Comparison of ENCODE assay signal across 9 cellular contexts in the genomic region with DNA sequence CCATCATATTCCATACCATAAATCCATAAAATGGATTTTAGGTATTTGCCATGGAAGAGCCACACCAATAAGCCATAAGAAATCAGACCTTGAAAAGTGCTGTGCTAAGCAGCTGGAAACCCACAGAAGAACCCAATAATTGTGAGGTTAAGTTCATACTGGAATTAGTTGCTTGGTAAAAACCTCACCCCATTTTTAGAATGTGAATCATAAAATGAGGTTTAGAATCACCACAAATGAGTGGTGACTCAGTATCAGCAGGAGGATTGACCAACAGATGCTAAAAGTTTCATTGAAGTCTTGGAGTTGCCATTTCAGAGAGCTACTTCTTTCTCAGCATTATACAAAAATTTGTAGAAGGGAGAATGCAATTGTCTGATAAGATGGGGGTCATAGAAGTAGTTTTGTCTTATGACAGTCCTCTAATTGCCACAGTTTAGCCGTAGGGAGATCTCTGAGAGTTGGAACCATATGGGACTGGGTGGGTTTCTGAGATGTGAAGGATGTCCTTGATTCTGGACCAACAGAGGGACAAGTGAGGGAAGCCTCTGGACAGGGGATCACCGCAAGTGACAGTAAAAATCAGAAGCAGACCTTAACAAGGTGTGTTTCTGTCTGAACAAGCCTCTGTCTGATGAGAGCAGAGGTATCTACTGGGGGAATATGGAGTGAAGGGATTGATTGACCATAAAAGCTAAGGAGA. TPM values are rescaled to one million over a fixed set of nuclear protein-coding genes. Genes with fewer than 3 reads are reported as not detected.
A peak's percentile ranks its signal among the peaks of the same experiment; 100 is the strongest.
DNase-seq lines count a peak whose midpoint lies in the region; FAIRE-seq and TF ChIP-seq lines count a peak whose summit lies in the region.
"Had no signal": no experiment of that assay in that cellular context is flagged by ENCODE, and none has a peak within 500 bp of the region (broad histone marks: within the 10 kb centered on the region; RNA-seq: fewer than 3 reads in every experiment).

No MANE protein-coding gene starts in this region.

- H3K27me3 ChIP-seq in GM23248 (replicated peaks; ENCODE audit: insufficient read depth) (peaks cover 36% of the 10 kb centered on the region), right atrium auricular region (no peaks in the 10 kb centered on the region)

- no peaks in the 10 kb centered on the region for H4K20me1 ChIP-seq in GM23248 (ENCODE audit: insufficient read depth)

- H3K4me1 ChIP-seq in GM23248 (ENCODE audit: insufficient read depth) (peaks cover 25% of the 10 kb centered on the region), right atrium auricular region (no peaks in the 10 kb centered on the region)

- DNase-seq in AG09319 (ENCODE audit: extremely low read depth, low read depth): peak; percentile 88
- DNase-seq in GM23248: peak; percentile 94
- peak; percentile 75 for DNase-seq in RCC 7860 (ENCODE audit: low spot score)
- no peak for DNase-seq in right atrium auricular region (ENCODE audit: low spot score)
- no peak for DNase-seq in NCI-H1694 (lab: John Stamatoyannopoulos, UW)
- DNase-seq in OCI-M2 (lab: John Stamatoyannopoulos, UW; ENCODE audit: unreplicated experiment): no peak
- DNase-seq in NCI-H2029 (lab: John Stamatoyannopoulos, UW): no peak
- no peak for DNase-seq in DMS79 (lab: John Stamatoyannopoulos, UW)

- TF ChIP-seq CTCF in AG09319 (IDR thresholded peaks at IDR 0.05; ENCODE audit: low read depth, low read length): no peak
- TF ChIP-seq CTCF in right atrium auricular region (IDR thresholded peaks at IDR 0.05): no peak

- peaks cover 25% of the 10 kb centered on the region for H3F3A ChIP-seq in GM23248 (ENCODE audit: insufficient read depth)

- no peak overlapping the region for H2AFZ ChIP-seq in GM23248

- peak overlapping the region; percentile 95 for H3K27ac ChIP-seq in GM23248
- peak overlapping the region; percentile 37 to 73 for H3K27ac ChIP-seq in right atrium auricular region

- peak overlapping the region; percentile 87 for H3K4me2 ChIP-seq in GM23248 (ENCODE audit: unreplicated experiment)

- peak; percentile 95 for FAIRE-seq in RCC 7860 (lab: Jason Lieb, UNC)
- FAIRE-seq: GM18507 had no signal

- H3K4me3 ChIP-seq in GM23248: peak overlapping the region; percentile 60
- H3K4me3 ChIP-seq in right atrium auricular region: no peak overlapping the region

- H3K9me2 ChIP-seq in GM23248 (ENCODE audit: insufficient read depth): no peaks in the 10 kb centered on the region

- H3K79me2 ChIP-seq in GM23248 (ENCODE audit: insufficient read depth): no peaks in the 10 kb centered on the region

- 50% methylated on average over 2 of the region's 2 CpGs for WGBS in GM23248 (ENCODE audit: low coverage in 1 of 2, low lambda C conversion rate in 2 of 2, missing lambda C conversion rate in 2 of 2), 2 experiments

- H3K9me3 ChIP-seq in GM23248 (ENCODE audit: low read depth): no peaks in the 10 kb centered on the region
- H3K9me3 ChIP-seq in right atrium auricular region: no peaks in the 10 kb centered on the region

- in situ Hi-C loops in GM23248 (cut with MboI): no loop called here

- H3K9ac ChIP-seq in GM23248: peak overlapping the region; percentile 74

- H3K36me3 ChIP-seq in GM23248 (ENCODE audit: low read depth): no peaks in the 10 kb centered on the region
- no peaks in the 10 kb centered on the region for H3K36me3 ChIP-seq in right atrium auricular region

RNA-seq across cellular contexts. Expression of a gene that starts 1.4 kb away (rescaled TPM):
- not detected in 2 replicates for total RNA-seq in GM23248 (2014; rRNA removed; shearing (Covaris generic))
- polyA plus RNA-seq in GM23248 (2016; fragmentation: Nextera tagmentation; extraction: Ambion mirVana): 0.14 TPM in 1 of 2 replicates, not detected in the other
- 10 to 100 TPM in 1 of 2 donors, 1 to 10 TPM in 1; 8.6 to 14.1 TPM for total RNA-seq in right atrium auricular region

Comparison
In these comparisons a context has a peak if more than half of its experiments do, and no peak if none do; other contexts are left out.
1. DNase-seq: peak in AG09319 (single experiment), GM23248 (single experiment) and RCC 7860 (single experiment); none in right atrium auricular region (single experiment), NCI-H1694 (single experiment), OCI-M2 (single experiment), NCI-H2029 (single experiment) and DMS79 (single experiment).